25 cellular contexts compared by ENCODE assay signal in the genomic region with DNA sequence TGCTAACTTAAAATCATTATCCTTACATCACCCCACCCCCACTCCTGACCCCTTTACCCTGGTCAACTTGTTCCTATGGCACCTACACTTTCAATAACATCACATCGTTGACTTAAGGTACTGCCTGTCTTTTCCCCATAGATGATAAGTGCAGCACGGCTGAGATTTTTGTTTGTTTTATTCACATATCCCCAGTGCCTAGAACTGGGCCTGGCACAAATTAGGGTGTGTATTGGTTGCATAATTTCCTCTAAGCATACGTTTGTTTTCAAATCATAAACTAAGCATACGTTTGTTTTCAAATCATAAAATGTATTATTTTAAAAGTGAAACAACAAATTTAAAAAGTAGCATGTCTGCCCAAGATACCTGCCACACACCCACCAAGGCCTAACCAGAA. TPM values are rescaled to one million over a fixed set of nuclear protein-coding genes. Genes with fewer than 3 reads are reported as not detected.
DNase-seq lines count a peak whose midpoint lies in the region; ATAC-seq, FAIRE-seq and TF ChIP-seq lines count a peak whose summit lies in the region.
"Had no signal": no experiment of that assay in that cellular context is flagged by ENCODE, and none has a peak within 500 bp of the region (broad histone marks: within the 10 kb centered on the region; RNA-seq: fewer than 3 reads in every experiment).

No MANE protein-coding gene starts in this region.

- peaks cover 74% of the 10 kb centered on the region for H3K36me3 ChIP-seq in CD4-positive, CD25-positive, alpha-beta regulatory T cell (ENCODE audit: control insufficient read depth, insufficient read depth, low read length)
- peaks cover 35 to 52% of the 10 kb centered on the region in 2 donors for H3K36me3 ChIP-seq in mucosa of rectum (ENCODE audit: control insufficient read depth in 2 of 2, insufficient read depth in 2 of 2, low read length in 2 of 2)

- intact Hi-C loops in activated CD8-positive, alpha-beta T cell treated with anti-CD3 and anti-CD28 coated beads for 36 hours (cut with micrococcal nuclease) = no loop called here

- H3K36me3 Mint-ChIP-seq in CD4-positive, CD25-positive, alpha-beta regulatory T cell = peaks cover 20% of the 10 kb centered on the region
- H3K36me3 Mint-ChIP-seq in activated CD8-positive, alpha-beta T cell treated with anti-CD3 and anti-CD28 coated beads for 36 hours (ENCODE audit: low read depth) = peaks cover 16% of the 10 kb centered on the region

- POLR2A ChIA-PET in activated CD8-positive, alpha-beta T cell treated with anti-CD3 and anti-CD28 coated beads for 36 hours (lab: Charles Lee) = interaction anchor here (1.5 kb wide), 1 partner anchor 13 kb away, joined by 4 read pairs; no protein-coding TSS in a partner anchor

- peak overlapping the region in 2 of 3 donors; percentile 62 to 76 for H3K27ac Mint-ChIP-seq in CD4-positive, CD25-positive, alpha-beta regulatory T cell
- H3K27ac Mint-ChIP-seq in activated CD8-positive, alpha-beta T cell treated with anti-CD3 and anti-CD28 coated beads for 36 hours = peak overlapping the region; percentile 34
- H3K27ac Mint-ChIP-seq: activated CD8-positive, alpha-beta memory T cell treated with anti-CD3 and anti-CD28 coated beads, Interleukin-2, amount 10 ng/mL, durations not matched to agents 7 days and 5 days; mesothelial cell of epicardium had no signal

- H3K4me3 ChIP-seq in CD4-positive, CD25-positive, alpha-beta regulatory T cell (ENCODE audit: low read depth, low read length) = no peak overlapping the region
- no peak overlapping the region for H3K4me3 ChIP-seq in mucosa of rectum (ENCODE audit: low read length in 2 of 2)
- H3K4me3 ChIP-seq: heart left ventricle, left lung, sigmoid colon, suprapubic skin, vagina had no signal

- peaks cover 0 to 27% (median 19%) of the 10 kb centered on the region in 4 donors for H3K4me1 Mint-ChIP-seq in CD4-positive, CD25-positive, alpha-beta regulatory T cell
- H3K4me1 Mint-ChIP-seq in activated CD8-positive, alpha-beta T cell treated with anti-CD3 and anti-CD28 coated beads for 36 hours (ENCODE audit: low read depth) = peaks cover 17% of the 10 kb centered on the region
- H3K4me1 Mint-ChIP-seq: activated CD8-positive, alpha-beta memory T cell treated with anti-CD3 and anti-CD28 coated beads, Interleukin-2, amount 10 ng/mL, durations not matched to agents 7 days and 5 days; mesothelial cell of epicardium had no signal

- no peaks in the 10 kb centered on the region for H3K9me3 ChIP-seq in CD4-positive, CD25-positive, alpha-beta regulatory T cell (ENCODE audit: control insufficient read depth in 2 of 2, low read length in 2 of 2)
- no peaks in the 10 kb centered on the region for H3K9me3 ChIP-seq in mucosa of rectum (ENCODE audit: control insufficient read depth in 2 of 2, low read length in 2 of 2)
- H3K9me3 ChIP-seq: heart left ventricle, left lung, sigmoid colon, suprapubic skin, vagina had no signal

- H3K4me1 ChIP-seq in CD4-positive, CD25-positive, alpha-beta regulatory T cell (ENCODE audit: control insufficient read depth, insufficient read depth, low read length, poor library complexity, severe bottlenecking) = peaks cover 5% of the 10 kb centered on the region
- peaks cover 26 to 53% of the 10 kb centered on the region in 2 donors for H3K4me1 ChIP-seq in mucosa of rectum (ENCODE audit: control insufficient read depth in 2 of 2, insufficient read depth in 2 of 2, low read length in 2 of 2)

- no peak for DNase-seq in CD4-positive, CD25-positive, alpha-beta regulatory T cell
- DNase-seq in activated CD8-positive, alpha-beta T cell treated with anti-CD3 and anti-CD28 coated beads for 36 hours = no peak
- DNase-seq in medulla oblongata (ENCODE audit: extremely low spot score) = no peak
- no peak for DNase-seq in D721Med (ENCODE audit: insufficient read length, low spot score)
- no peak for DNase-seq in SKM-1 (lab: John Stamatoyannopoulos, UW; ENCODE audit: unreplicated experiment)
- DNase-seq: activated CD4-positive, alpha-beta T cell treated with anti-CD3 and anti-CD28 coated beads for 1 hour; activated CD8-positive, alpha-beta memory T cell treated with anti-CD3 and anti-CD28 coated beads, Interleukin-2, amount 10 ng/mL, durations not matched to agents 7 days and 5 days; activated effector memory CD4-positive, alpha-beta T cell treated with Interleukin-2 at 50 U/mL for 16 hours; amygdala; dermis blood vessel endothelial cell; heart left ventricle; NCI-H2171 treated with DMSO at 0.1 percent for 48 hours; NCI-H526; stimulated activated CD4-positive, alpha-beta T cell treated with anti-CD3 and anti-CD28 coated beads, Interleukin-15, amount 100 ng/mL, for 24 hours had no signal

- H3K4me3 Mint-ChIP-seq in CD4-positive, CD25-positive, alpha-beta regulatory T cell = peak overlapping the region in 1 of 4 donors; percentile 21
- no peak overlapping the region for H3K4me3 Mint-ChIP-seq in activated CD8-positive, alpha-beta T cell treated with anti-CD3 and anti-CD28 coated beads for 36 hours
- H3K4me3 Mint-ChIP-seq: activated CD8-positive, alpha-beta memory T cell treated with anti-CD3 and anti-CD28 coated beads, Interleukin-2, amount 10 ng/mL, durations not matched to agents 7 days and 5 days; mesothelial cell of epicardium had no signal

- H3K9me3 Mint-ChIP-seq in CD4-positive, CD25-positive, alpha-beta regulatory T cell = no peaks in the 10 kb centered on the region
- H3K9me3 Mint-ChIP-seq in activated CD8-positive, alpha-beta T cell treated with anti-CD3 and anti-CD28 coated beads for 36 hours = no peaks in the 10 kb centered on the region
- H3K9me3 Mint-ChIP-seq: mesothelial cell of epicardium had no signal

- peak overlapping the region; percentile 26 to 72 for H3K9ac ChIP-seq in mucosa of rectum (ENCODE audit: low read depth in 1 of 2, low read length in 2 of 2)
- H3K9ac ChIP-seq: KMS-11 had no signal

- CTCF ChIA-PET in activated CD8-positive, alpha-beta T cell treated with anti-CD3 and anti-CD28 coated beads for 36 hours (lab: Charles Lee) = interaction anchor here (1.0 to 1.6 kb wide), 2 partner anchors 12 to 14 kb away, joined by 3 read pairs; no protein-coding TSS in a partner anchor

- FAIRE-seq in D721Med (lab: Jason Lieb, UNC) = no peak
- FAIRE-seq: endothelial cell of umbilical vein had no signal

- no peaks in the 10 kb centered on the region for H3K27me3 Mint-ChIP-seq in CD4-positive, CD25-positive, alpha-beta regulatory T cell
- no peaks in the 10 kb centered on the region for H3K27me3 Mint-ChIP-seq in activated CD8-positive, alpha-beta T cell treated with anti-CD3 and anti-CD28 coated beads for 36 hours
- H3K27me3 Mint-ChIP-seq: activated CD8-positive, alpha-beta memory T cell treated with anti-CD3 and anti-CD28 coated beads, Interleukin-2, amount 10 ng/mL, durations not matched to agents 7 days and 5 days; progenitor cell of endocrine pancreas had no signal

- ATAC-seq in CD4-positive, CD25-positive, alpha-beta regulatory T cell (ENCODE audit: low read depth in 2 of 2) = no peak
- ATAC-seq in activated CD8-positive, alpha-beta T cell treated with anti-CD3 and anti-CD28 coated beads for 36 hours = no peak
- ATAC-seq: activated CD8-positive, alpha-beta memory T cell treated with anti-CD3 and anti-CD28 coated beads, Interleukin-2, amount 10 ng/mL, durations not matched to agents 7 days and 5 days; heart left ventricle; left lung had no signal

- peak overlapping the region; percentile 85 for H3K27ac ChIP-seq in C4-2B
- no peak overlapping the region for H3K27ac ChIP-seq in CD4-positive, CD25-positive, alpha-beta regulatory T cell (ENCODE audit: insufficient read depth, low read length, poor library complexity, severe bottlenecking)
- peak overlapping the region; percentile 73 to 91 for H3K27ac ChIP-seq in mucosa of rectum (ENCODE audit: low read depth in 2 of 2, low read length in 2 of 2)
- H3K27ac ChIP-seq: KMS-11, suprapubic skin had no signal

- no peaks in the 10 kb centered on the region for H3K27me3 ChIP-seq in CD4-positive, CD25-positive, alpha-beta regulatory T cell (ENCODE audit: control insufficient read depth, insufficient read depth, low read length)
- H3K27me3 ChIP-seq in mucosa of rectum (ENCODE audit: control insufficient read depth in 2 of 2, insufficient read depth in 2 of 2, low read length in 2 of 2) = no peaks in the 10 kb centered on the region
- H3K27me3 ChIP-seq: heart left ventricle, left lung, sigmoid colon, suprapubic skin, vagina had no signal

- TF ChIP-seq CTCF in C4-2B (conservative IDR thresholded peaks at IDR 0.05) (no peak), D721Med (IDR thresholded peaks at IDR 0.05; ENCODE audit: insufficient read depth, missing control alignments) (no peak)
- TF ChIP-seq CTCF in activated CD8-positive, alpha-beta T cell treated with anti-CD3 and anti-CD28 coated beads for 36 hours (IDR thresholded peaks at IDR 0.05) = no peak

RNA-seq across cellular contexts. Expression of a gene that starts 35.3 kb away (rescaled TPM):
- total RNA-seq in CD4-positive, CD25-positive, alpha-beta regulatory T cell = 252 TPM
- polyA plus RNA-seq in CD4-positive, CD25-positive, alpha-beta regulatory T cell = 100 to 1,000 TPM; 253 to 316 (median 283) TPM
- 100 to 1,000 TPM; 226 to 238 TPM for total RNA-seq in activated CD8-positive, alpha-beta T cell treated with anti-CD3 and anti-CD28 coated beads for 36 hours

RNA-seq across cellular contexts. Expression of a gene that starts 37.5 kb away (rescaled TPM):
- not detected for total RNA-seq in CD4-positive, CD25-positive, alpha-beta regulatory T cell
- polyA plus RNA-seq in CD4-positive, CD25-positive, alpha-beta regulatory T cell = 1 to 10 TPM in 1 of 4 donors, under 1 TPM in 1, not detected in 2; 0.33 to 1.1 TPM
- total RNA-seq in activated CD8-positive, alpha-beta T cell treated with anti-CD3 and anti-CD28 coated beads for 36 hours = not detected
- total RNA-seq: activated CD8-positive, alpha-beta memory T cell treated with anti-CD3 and anti-CD28 coated beads, Interleukin-2, amount 10 ng/mL, durations not matched to agents 7 days and 5 days; HT1080 had no signal
